In the genomic region with DNA sequence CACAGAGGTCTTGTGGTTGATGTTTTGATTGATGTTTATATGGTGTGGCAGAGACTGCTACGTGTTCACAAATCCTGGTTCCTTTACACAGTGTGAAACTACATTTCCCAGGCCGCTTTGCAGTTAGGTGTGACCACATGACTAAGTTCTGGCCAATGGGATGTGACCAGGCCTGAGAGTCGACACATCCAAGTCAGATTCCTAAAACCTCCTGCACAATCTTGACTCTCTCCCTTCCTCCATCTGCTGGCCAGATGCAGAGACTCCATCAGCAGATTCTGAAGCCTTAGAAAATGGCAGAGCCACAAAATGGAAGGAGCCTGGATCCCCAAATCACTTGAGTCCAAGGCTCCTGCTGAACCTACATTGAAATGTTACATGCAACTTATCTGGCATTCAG, we compare ENCODE assay signal across 8 cellular contexts. TPM values are rescaled to one million over a fixed set of nuclear protein-coding genes. Genes with fewer than 3 reads are reported as not detected.
DNase-seq lines count a peak whose midpoint lies in the region; ATAC-seq and TF ChIP-seq lines count a peak whose summit lies in the region.

No MANE protein-coding gene starts in this region.

- H3K36me3 ChIP-seq in OCI-LY1 (ENCODE audit: insufficient read depth, low read length) (no peaks in the 10 kb centered on the region; the same call in 1 of the 2 replicates), spleen (peaks cover 0 to 96% (median 30%) of the 10 kb centered on the region in 6 donors)

- H2AFZ ChIP-seq in OCI-LY1 (ENCODE audit: low read length) = no peak overlapping the region; the same call in 1 of the 2 replicates

- intact Hi-C loops in spleen (cut with DNase I; ENCODE audit: low total_unique reads) = no loop called here

- no peaks in the 10 kb centered on the region for H3K9me2 ChIP-seq in OCI-LY1 (ENCODE audit: low read depth, low read length)

- no peaks in the 10 kb centered on the region for H3K9me3 Mint-ChIP-seq in activated T-cell treated with anti-CD3 and anti-CD28 coated beads, Interleukin-2, amount 50 U/mL, for 72 hours
- no peaks in the 10 kb centered on the region for H3K9me3 Mint-ChIP-seq in activated T-cell treated with anti-CD3 and anti-CD28 coated beads, Interleukin-2, amount 50 U/mL, for 24 hours

- H3K27me3 ChIP-seq in OCI-LY1 (ENCODE audit: insufficient read depth, low read length) (no peaks in the 10 kb centered on the region), spleen (replicated peaks in 1 of 7) (no peaks in the 10 kb centered on the region)

- no peaks in the 10 kb centered on the region for H3K27me3 Mint-ChIP-seq in activated T-cell treated with anti-CD3 and anti-CD28 coated beads, Interleukin-2, amount 50 U/mL, for 72 hours (ENCODE audit: low read depth)
- no peaks in the 10 kb centered on the region for H3K27me3 Mint-ChIP-seq in activated T-cell treated with anti-CD3 and anti-CD28 coated beads, Interleukin-2, amount 50 U/mL, for 24 hours

- H3K4me1 ChIP-seq in OCI-LY1 (ENCODE audit: insufficient read depth, low read length, severe bottlenecking) (peaks cover 9% of the 10 kb centered on the region), spleen (peaks cover 0 to 22% (median 0%) of the 10 kb centered on the region in 6 donors)

- H4K20me1 ChIP-seq in OCI-LY1 (ENCODE audit: insufficient read depth, low read length) = no peaks in the 10 kb centered on the region

- TF ChIP-seq CTCF in OCI-LY1 (IDR thresholded peaks at IDR 0.05; ENCODE audit: low read length) (no peak), spleen (IDR thresholded peaks at IDR 0.05 in 8 of 11, conservative IDR thresholded peaks at IDR 0.05 in 3 of 11) (no peak)

- H3K9me3 ChIP-seq in OCI-LY1 (ENCODE audit: low read length) (no peaks in the 10 kb centered on the region), spleen (no peaks in the 10 kb centered on the region)

- no peaks in the 10 kb centered on the region for H3F3A ChIP-seq in OCI-LY1 (ENCODE audit: insufficient read depth, low read length)

- DNase-seq in activated T-cell treated with anti-CD3 and anti-CD28 coated beads, Interleukin-2, amount 50 U/mL, for 72 hours = no peak
- DNase-seq in activated T-cell treated with anti-CD3 and anti-CD28 coated beads for 4 hours = no peak
- DNase-seq in fibroblast of peridontal ligament (ENCODE audit: extremely low read depth) = peak; percentile 74
- DNase-seq in spleen = peak; percentile 60
- no peak for DNase-seq in activated CD4-positive, alpha-beta T cell treated with anti-CD3 and anti-CD28 coated beads for 4 hours
- no peak for DNase-seq in activated T-cell treated with anti-CD3 and anti-CD28 coated beads, Interleukin-2, amount 50 U/mL, for 24 hours

- H3K79me2 ChIP-seq in OCI-LY1 (ENCODE audit: insufficient read depth, low read length) = no peaks in the 10 kb centered on the region

- no peaks in the 10 kb centered on the region for H3K4me1 Mint-ChIP-seq in activated T-cell treated with anti-CD3 and anti-CD28 coated beads, Interleukin-2, amount 50 U/mL, for 72 hours (ENCODE audit: low read depth)
- H3K4me1 Mint-ChIP-seq in activated T-cell treated with anti-CD3 and anti-CD28 coated beads, Interleukin-2, amount 50 U/mL, for 24 hours (ENCODE audit: low read depth) = peaks cover 4% of the 10 kb centered on the region

- H3K36me3 Mint-ChIP-seq in activated T-cell treated with anti-CD3 and anti-CD28 coated beads, Interleukin-2, amount 50 U/mL, for 72 hours (ENCODE audit: insufficient read depth in 2 of 2) = no peaks in the 10 kb centered on the region
- no peaks in the 10 kb centered on the region for H3K36me3 Mint-ChIP-seq in activated T-cell treated with anti-CD3 and anti-CD28 coated beads, Interleukin-2, amount 50 U/mL, for 24 hours (ENCODE audit: low read depth)

- H3K4me3 Mint-ChIP-seq in activated T-cell treated with anti-CD3 and anti-CD28 coated beads, Interleukin-2, amount 50 U/mL, for 72 hours = no peak overlapping the region
- H3K4me3 Mint-ChIP-seq in activated T-cell treated with anti-CD3 and anti-CD28 coated beads, Interleukin-2, amount 50 U/mL, for 24 hours = no peak overlapping the region

- 66 to 87% (median 70%) methylated on average over 3 of the region's 3 CpGs for WGBS in spleen, 5 donors

- H3K4me3 ChIP-seq in OCI-LY1 (ENCODE audit: low read depth, low read length, poor library complexity, severe bottlenecking) = no peak overlapping the region
- H3K4me3 ChIP-seq in spleen = no peak overlapping the region

- no peak overlapping the region for H3K4me2 ChIP-seq in OCI-LY1 (ENCODE audit: low read length)

- peak; percentile 56 to 60 for ATAC-seq in activated T-cell treated with anti-CD3 and anti-CD28 coated beads, Interleukin-2, amount 50 U/mL, for 72 hours (replicated peaks in 1 of 2)
- no peak for ATAC-seq in HG02571 (IDR thresholded peaks at IDR 0.05; ENCODE audit: unreplicated experiment)

- no peak overlapping the region for H3K9ac ChIP-seq in OCI-LY1 (ENCODE audit: low read length)

- TF ChIP-seq POLR2A in spleen (IDR thresholded peaks at IDR 0.05) = no peak

- H3K27ac ChIP-seq in OCI-LY1 (ENCODE audit: low read depth, low read length, poor library complexity, severe bottlenecking) = peak overlapping the region; percentile 50
- H3K27ac ChIP-seq in spleen = no peak overlapping the region

- H3K27ac Mint-ChIP-seq in activated T-cell treated with anti-CD3 and anti-CD28 coated beads, Interleukin-2, amount 50 U/mL, for 72 hours = no peak overlapping the region
- no peak overlapping the region for H3K27ac Mint-ChIP-seq in activated T-cell treated with anti-CD3 and anti-CD28 coated beads, Interleukin-2, amount 50 U/mL, for 24 hours

RNA-seq across cellular contexts. Expression of a gene that starts 12.6 kb away (rescaled TPM):
- 100 to 1,000 TPM; 248 to 262 TPM for total RNA-seq in activated T-cell treated with anti-CD3 and anti-CD28 coated beads, Interleukin-2, amount 50 U/mL, for 72 hours
- 100 to 1,000 TPM; 297 to 516 (median 398) TPM for total RNA-seq in spleen
- 100 to 1,000 TPM; 401 to 452 (median 405) TPM for polyA plus RNA-seq in spleen

RNA-seq across cellular contexts. Expression of a gene that starts 14.4 kb away (rescaled TPM):
- not detected for total RNA-seq in activated T-cell treated with anti-CD3 and anti-CD28 coated beads, Interleukin-2, amount 50 U/mL, for 72 hours
- 10 to 100 TPM in 6 of 7 donors, 1 to 10 TPM in 1; 8.9 to 24.7 (median 15.8) TPM for total RNA-seq in spleen
- polyA plus RNA-seq in spleen = 1 to 10 TPM; 5.8 to 8.4 (median 5.8) TPM

RNA-seq across cellular contexts. Expression of a gene that starts 15.8 kb away (rescaled TPM):
- not detected for total RNA-seq in activated T-cell treated with anti-CD3 and anti-CD28 coated beads, Interleukin-2, amount 50 U/mL, for 72 hours
- under 1 TPM in 2 of 7 donors, not detected in 5; 0.57 to 0.79 TPM for total RNA-seq in spleen
- 1 to 10 TPM in 1 of 3 donors, under 1 TPM in 1, not detected in 1; 0.57 to 1.1 TPM for polyA plus RNA-seq in spleen

RNA-seq across cellular contexts. Expression of a gene that starts 22.8 kb away (rescaled TPM):
- 1 to 10 TPM; 2.0 to 3.0 TPM for total RNA-seq in activated T-cell treated with anti-CD3 and anti-CD28 coated beads, Interleukin-2, amount 50 U/mL, for 72 hours
- total RNA-seq in spleen = 1 to 10 TPM; 2.1 to 6.9 (median 5.0) TPM
- polyA plus RNA-seq in spleen = 1 to 10 TPM; 2.7 to 5.0 (median 2.7) TPM

RNA-seq across cellular contexts. Expression of a gene that starts 40.2 kb away (rescaled TPM):
- total RNA-seq in activated T-cell treated with anti-CD3 and anti-CD28 coated beads, Interleukin-2, amount 50 U/mL, for 72 hours = 1 to 10 TPM; 1.6 to 3.0 TPM
- under 1 TPM in 1 of 7 donors, not detected in 6; 0.41 TPM for total RNA-seq in spleen
- polyA plus RNA-seq in spleen = under 1 TPM; 0.11 to 0.32 (median 0.19) TPM

Comparison
In these comparisons a context has a peak if more than half of its experiments do, and no peak if none do; other contexts are left out.
1. DNase-seq: peak in fibroblast of peridontal ligament (single experiment) and spleen (single experiment); none in activated T-cell treated with anti-CD3 and anti-CD28 coated beads, Interleukin-2, amount 50 U/mL, for 72 hours (0 of 2), activated T-cell treated with anti-CD3 and anti-CD28 coated beads for 4 hours (single experiment), activated CD4-positive, alpha-beta T cell treated with anti-CD3 and anti-CD28 coated beads for 4 hours (0 of 2) and activated T-cell treated with anti-CD3 and anti-CD28 coated beads, Interleukin-2, amount 50 U/mL, for 24 hours (single experiment).
2. RNA of a gene that starts 14.4 kb away (total RNA-seq): 8.9 to 24.7 TPM in spleen; not detected in activated T-cell treated with anti-CD3 and anti-CD28 coated beads, Interleukin-2, amount 50 U/mL, for 72 hours; every median in the first group is over 4 times any median in the second.